ENCODE assay signal across 14 cellular contexts in genomic region chr20:61023612-61024011, GRCh38.
DNase-seq lines count a peak whose midpoint lies in the region; ATAC-seq lines count a peak whose summit lies in the region.
"Had no signal": no experiment of that assay in that cellular context is flagged by ENCODE, and none has a peak within 500 bp of the region (broad histone marks: within the 10 kb centered on the region; RNA-seq: fewer than 3 reads in every experiment).

No MANE protein-coding gene starts in this region.

- H3K27me3 Mint-ChIP-seq in stimulated activated naive B cell treated with anti-CD40 and anti-IgM and Interleukin-4, amounts not matched to agents 10 μg/mL and 1 μg/mL and 100 μg/mL, for 72 hours, result no peaks in the 10 kb centered on the region
- H3K27me3 Mint-ChIP-seq: B cell; CD4-positive, alpha-beta T cell had no signal

- no peak overlapping the region for H3K4me3 Mint-ChIP-seq in stimulated activated naive B cell treated with anti-CD40 and anti-IgM and Interleukin-4, amounts not matched to agents 10 μg/mL and 1 μg/mL and 100 μg/mL, for 72 hours
- H3K4me3 Mint-ChIP-seq: B cell; CD4-positive, alpha-beta T cell; CD8-positive, alpha-beta T cell had no signal

- H3K9me3 Mint-ChIP-seq in stimulated activated naive B cell treated with anti-CD40 and anti-IgM and Interleukin-4, amounts not matched to agents 10 μg/mL and 1 μg/mL and 100 μg/mL, for 72 hours, result peaks cover 10 to 11% of the 10 kb centered on the region in 2 donors

- peaks cover 0 to 2% of the 10 kb centered on the region in 2 donors for H3K4me1 Mint-ChIP-seq in stimulated activated naive B cell treated with anti-CD40 and anti-IgM and Interleukin-4, amounts not matched to agents 10 μg/mL and 1 μg/mL and 100 μg/mL, for 72 hours
- H3K4me1 Mint-ChIP-seq: B cell had no signal

- no peak for ATAC-seq in stimulated activated naive B cell treated with anti-CD40 and anti-IgM and Interleukin-4, amounts not matched to agents 10 μg/mL and 1 μg/mL and 100 μg/mL, for 72 hours (replicated peaks)
- ATAC-seq: CD8-positive, alpha-beta T cell had no signal

- no peak overlapping the region for H3K27ac Mint-ChIP-seq in stimulated activated naive B cell treated with anti-CD40 and anti-IgM and Interleukin-4, amounts not matched to agents 10 μg/mL and 1 μg/mL and 100 μg/mL, for 72 hours
- H3K27ac Mint-ChIP-seq: B cell; CD4-positive, alpha-beta T cell; CD8-positive, alpha-beta T cell had no signal

- DNase-seq in activated T-cell treated with anti-CD3 and anti-CD28 coated beads for 4 hours, result peak; percentile 4
- DNase-seq in activated T-cell treated with anti-CD3 and anti-CD28 coated beads, Interleukin-2, amount 50 U/mL, for 48 hours, result no peak
- DNase-seq in stimulated activated CD8-positive, alpha-beta memory T cell treated with anti-CD3 and anti-CD28 coated beads, Interleukin-7, amount 100 ng/mL, for 4 hours (ENCODE audit: low read depth in 2 of 2), result peak; percentile 4 to 5
- DNase-seq in stimulated activated CD8-positive, alpha-beta memory T cell treated with anti-CD3 and anti-CD28 coated beads, Interleukin-4, amount 100 ng/mL, for 48 hours, result no peak
- DNase-seq in islet precursor cell, result peak; percentile 28
- DNase-seq in stimulated activated naive B cell treated with anti-CD40 and anti-IgM and Interleukin-4, amounts not matched to agents 10 μg/mL and 1 μg/mL and 100 μg/mL, for 72 hours, result no peak
- DNase-seq: AML-193; Caco-2; Calu3; CD4-positive, alpha-beta T cell; CD8-positive, alpha-beta T cell; DMS79 treated with DMSO at 0.1 percent for 48 hours; GF-D8 had no signal

- no peaks in the 10 kb centered on the region for H3K36me3 Mint-ChIP-seq in stimulated activated naive B cell treated with anti-CD40 and anti-IgM and Interleukin-4, amounts not matched to agents 10 μg/mL and 1 μg/mL and 100 μg/mL, for 72 hours
- H3K36me3 Mint-ChIP-seq: CD8-positive, alpha-beta T cell had no signal

Comparison
In these comparisons a context has a peak if more than half of its experiments do, and no peak if none do; other contexts are left out.
1. DNase-seq: peak in activated T-cell treated with anti-CD3 and anti-CD28 coated beads for 4 hours (single experiment), stimulated activated CD8-positive, alpha-beta memory T cell treated with anti-CD3 and anti-CD28 coated beads, Interleukin-7, amount 100 ng/mL, for 4 hours (2 of 2) and islet precursor cell (single experiment); none in activated T-cell treated with anti-CD3 and anti-CD28 coated beads, Interleukin-2, amount 50 U/mL, for 48 hours (0 of 2), stimulated activated CD8-positive, alpha-beta memory T cell treated with anti-CD3 and anti-CD28 coated beads, Interleukin-4, amount 100 ng/mL, for 48 hours (single experiment) and stimulated activated naive B cell treated with anti-CD40 and anti-IgM and Interleukin-4, amounts not matched to agents 10 μg/mL and 1 μg/mL and 100 μg/mL, for 72 hours (single experiment).